In the genomic region with DNA sequence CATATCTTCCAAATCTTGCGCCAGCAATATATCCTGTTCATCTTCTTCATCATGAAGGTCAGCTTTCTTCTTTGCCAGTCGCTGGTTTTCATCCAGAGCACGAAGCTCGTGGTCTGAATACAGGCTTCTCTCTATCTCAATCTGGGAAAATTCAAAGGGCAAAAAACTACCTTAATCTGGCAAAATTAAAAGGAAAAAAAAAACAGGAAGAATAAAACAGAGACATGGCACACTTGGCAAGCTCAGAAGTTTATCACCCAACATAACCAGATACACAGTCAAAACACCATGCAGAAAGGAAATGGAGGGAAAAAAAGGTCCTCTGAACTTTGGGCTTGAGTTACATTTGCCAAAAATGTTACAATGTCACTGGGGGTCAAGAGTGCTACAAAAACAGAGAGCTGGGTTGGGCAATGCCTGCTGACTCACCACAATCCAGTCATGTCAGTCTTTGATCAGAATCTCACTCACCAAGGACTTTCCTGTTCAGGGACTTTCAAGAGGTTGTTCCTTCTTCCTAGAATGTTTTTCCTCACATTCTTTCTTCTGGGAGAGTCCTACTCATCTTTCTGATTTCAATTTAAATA, we compare ENCODE assay signal across 10 cellular contexts. TPM values are rescaled to one million over a fixed set of nuclear protein-coding genes. Genes with fewer than 3 reads are reported as not detected.
DNase-seq lines count a peak whose midpoint lies in the region; ATAC-seq, FAIRE-seq and TF ChIP-seq lines count a peak whose summit lies in the region.
"Had no signal": no experiment of that assay in that cellular context is flagged by ENCODE, and none has a peak within 500 bp of the region (broad histone marks: within the 10 kb centered on the region; RNA-seq: fewer than 3 reads in every experiment).

No MANE protein-coding gene starts in this region.

- H3K9me2 ChIP-seq in HCT116 (ENCODE audit: insufficient read depth): no peaks in the 10 kb centered on the region

- H3K27me3 Mint-ChIP-seq in immature natural killer cell (ENCODE audit: low read depth in 3 of 3): peaks cover 7 to 14% (median 11%) of the 10 kb centered on the region in 3 donors
- H3K27me3 Mint-ChIP-seq: dendritic cell treated with granulocyte-macrophage colony-stimulating factor and Interleukin-4, amounts not matched to agents 40 ng/mL and 50 ng/mL, for 4 days had no signal

- no peak overlapping the region for H3K27ac Mint-ChIP-seq in immature natural killer cell

- TF ChIP-seq CTCF in A549 (IDR thresholded peaks at IDR 0.05) (no peak), HCT116 (IDR thresholded peaks at IDR 0.05 in 2 of 3, conservative IDR thresholded peaks at IDR 0.05 in 1 of 3; ENCODE audit: borderline replicate concordance in 1 of 3, insufficient read depth in 1 of 3, low read depth in 2 of 3, low read length in 2 of 3) (no peak)

- no peak overlapping the region for H3K27ac ChIP-seq in A549
- H3K27ac ChIP-seq in HCT116 (ENCODE audit: low read depth, low read length): peak overlapping the region; percentile 2; the same call in 1 of the 2 replicates

- H3K79me2 ChIP-seq in HCT116 (ENCODE audit: insufficient read depth, low read length): peaks cover 62% of the 10 kb centered on the region

- H3K4me1 ChIP-seq in A549 (peaks cover 18% of the 10 kb centered on the region), HCT116 (ENCODE audit: control insufficient read depth in 1 of 2, insufficient read depth in 2 of 2, low read length in 2 of 2) (peaks cover 13 to 17% of the 10 kb centered on the region in 2 experiments)

- BruUV-seq in HCT116 (replicated peaks; lab: Mats Ljungman, UMichigan): no TSS peak

- 95% methylated on average over 4 of the region's 4 CpGs for WGBS in A549 (ENCODE audit: missing lambda C conversion rate)

- H3K36me3 Mint-ChIP-seq in immature natural killer cell: peaks cover 7 to 17% (median 13%) of the 10 kb centered on the region in 3 donors

- peak in 1 of 2 experiments; percentile 31 for DNase-seq in A549 (ENCODE audit: low read depth in 1 of 2, low spot score in 1 of 2)
- no peak for DNase-seq in HCT116 (ENCODE audit: low read depth, low spot score)
- peak; percentile 26 to 42 for DNase-seq in activated CD4-positive, alpha-beta T cell treated with anti-CD3 and anti-CD28 coated beads, Interleukin-2, amount 50 U/mL, for 48 hours
- DNase-seq in immature natural killer cell: no peak
- no peak for DNase-seq in NCI-H2081 treated with DMSO at 0.1 percent for 48 hours (lab: John Stamatoyannopoulos, UW)
- no peak for DNase-seq in hypothalamus (lab: John Stamatoyannopoulos, UW)
- DNase-seq: NCI-H2081 had no signal

- no peaks in the 10 kb centered on the region for H3K9me3 ChIP-seq in A549
- H3K9me3 ChIP-seq in HCT116 (ENCODE audit: control insufficient read depth in 1 of 2, insufficient read depth in 1 of 2, low read depth in 1 of 2, low read length in 2 of 2): no peaks in the 10 kb centered on the region

- TF ChIP-seq EP300 in A549 (IDR thresholded peaks at IDR 0.05): no peak

- H3K4me3 ChIP-seq in A549: peak overlapping the region; percentile 73; the same call in 2 of the 3 replicates
- peak overlapping the region; percentile 91 to 92 for H3K4me3 ChIP-seq in HCT116 (replicated peaks in 1 of 2; ENCODE audit: low read depth in 1 of 2, low read length in 2 of 2)

- peak overlapping the region; percentile 13 to 98 (median 92) for H3K4me3 Mint-ChIP-seq in immature natural killer cell

- intact Hi-C loops in HCT116 (cut with micrococcal nuclease): no loop called here

- no peak overlapping the region for H2AFZ ChIP-seq in HCT116 (ENCODE audit: low read depth, low read length, poor library complexity, severe bottlenecking)

- no peak for TF ChIP-seq RAD21 in A549 (conservative IDR thresholded peaks at IDR 0.05 in 1 of 2, IDR thresholded peaks at IDR 0.05 in 1 of 2)
- TF ChIP-seq RAD21 in HCT116 (IDR thresholded peaks at IDR 0.05; ENCODE audit: low read depth): no peak

- FAIRE-seq in A549 (lab: Jason Lieb, UNC): no peak

- H3K4me2 ChIP-seq in A549 (peak overlapping the region; percentile 75), HCT116 (ENCODE audit: low read length) (peak overlapping the region; percentile 96)

- H3K27me3 ChIP-seq in HCT116 (ENCODE audit: insufficient read depth, low read length): no peaks in the 10 kb centered on the region

- no peaks in the 10 kb centered on the region for H4K20me1 ChIP-seq in HCT116 (ENCODE audit: insufficient read depth)

- H3K4me1 Mint-ChIP-seq in immature natural killer cell: peaks cover 33 to 35% of the 10 kb centered on the region in 2 donors

- H3K9ac ChIP-seq in HCT116 (ENCODE audit: low read length): peak overlapping the region; percentile 94

- no peak for ATAC-seq in A549
- no peak for ATAC-seq in HCT116
- ATAC-seq in HG02938 (IDR thresholded peaks at IDR 0.05; ENCODE audit: unreplicated experiment): no peak
- no peak for ATAC-seq in GM18868 (IDR thresholded peaks at IDR 0.05; ENCODE audit: unreplicated experiment)

- POLR2A ChIA-PET in A549 (lab: Yijun Ruan, JAX) (interaction anchor here (2.6 kb wide), 1 partner anchor 10 kb away, joined by 29 read pairs; no protein-coding TSS in a partner anchor), HCT116 (lab: Charles Lee) (no interaction called here)

- TF ChIP-seq POLR2A in A549 (IDR thresholded peaks at IDR 0.05; ENCODE audit: low read length): no peak
- no peak for TF ChIP-seq POLR2A in HCT116 (IDR thresholded peaks at IDR 0.05; ENCODE audit: borderline replicate concordance, extremely low read depth, insufficient read depth, insufficient read length)

- no peaks in the 10 kb centered on the region for H3K9me3 Mint-ChIP-seq in immature natural killer cell
- H3K9me3 Mint-ChIP-seq: dendritic cell treated with granulocyte-macrophage colony-stimulating factor and Interleukin-4, amounts not matched to agents 40 ng/mL and 50 ng/mL, for 4 days had no signal

- CTCF ChIA-PET in A549 (lab: Yijun Ruan, JAX) (interaction anchor here (1.0 to 3.6 kb wide), 4 partner anchors 10 to 37 kb away, joined by 3 to 32 read pairs (median 10); no protein-coding TSS in a partner anchor), HCT116 (lab: Charles Lee) (interaction anchor here (1.2 to 3.3 kb wide), 2 partner anchors 11 to 16 kb away, joined by 3 to 17 read pairs; no protein-coding TSS in a partner anchor)

- RAD21 ChIA-PET in HCT116 (lab: Charles Lee; ENCODE audit: low non-redundant PET in 1 of 2, low total read pairs in 2 of 2, uncharacterized antibody in 2 of 2, unreplicated experiment in 2 of 2): no interaction called here

- peaks cover 24 to 28% of the 10 kb centered on the region in 2 experiments; a peak in 3 of 4 replicates for H3K36me3 ChIP-seq in HCT116 (ENCODE audit: control insufficient read depth in 1 of 2, insufficient read depth in 2 of 2, low read length in 2 of 2)

TF ChIP-seq in A549, 52 proteins besides CTCF, POLR2A, EP300 and RAD21 (continues in another document):
- TF ChIP-seq JUNB (IDR thresholded peaks at IDR 0.05) (peak; percentile 18; the same call in 1 of the 2 replicates), RARB (CRISPR knock-in tag; IDR thresholded peaks at IDR 0.05) (no peak), HOXB5 (CRISPR knock-in tag; IDR thresholded peaks at IDR 0.05) (no peak), MAFK (IDR thresholded peaks at IDR 0.05; ENCODE audit: partially characterized antibody) (no peak), CEBPB (IDR thresholded peaks at IDR 0.05) (peak; percentile 38 to 66; a peak in 3 of 4 replicates), GATA3 (IDR thresholded peaks at IDR 0.05; ENCODE audit: borderline replicate concordance) (no peak)
- TF ChIP-seq, protein P1, sequence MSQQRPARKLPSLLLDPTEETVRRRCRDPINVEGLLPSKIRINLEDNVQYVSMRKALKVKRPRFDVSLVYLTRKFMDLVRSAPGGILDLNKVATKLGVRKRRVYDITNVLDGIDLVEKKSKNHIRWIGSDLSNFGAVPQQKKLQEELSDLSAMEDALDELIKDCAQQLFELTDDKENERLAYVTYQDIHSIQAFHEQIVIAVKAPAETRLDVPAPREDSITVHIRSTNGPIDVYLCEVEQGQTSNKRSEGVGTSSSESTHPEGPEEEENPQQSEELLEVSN (IDR thresholded peaks at IDR 0.05; ENCODE audit: borderline replicate concordance, low read depth): no peak

TF ChIP-seq in HCT116, 20 proteins besides CTCF, POLR2A, EP300 and RAD21 (continues in another document):
- TF ChIP-seq SIN3A (IDR thresholded peaks at IDR 0.05; ENCODE audit: low read depth) (no peak), MAX (IDR thresholded peaks at IDR 0.05) (no peak), FOSL1 (IDR thresholded peaks at IDR 0.05; ENCODE audit: low read depth) (no peak)

RNA-seq across cellular contexts. Expression of gene MRPL46, which starts 1.5 kb away (rescaled TPM):
- 66.9 and 76.1 TPM in 2 replicates for polyA plus RNA-seq in A549 (2011; rRNA removed)
- polyA plus RNA-seq in A549 (2012; cell fraction: cytosol; rRNA removed): 72.2 and 72.9 TPM in 2 replicates
- 31.9 and 40.3 TPM in 2 replicates for polyA plus RNA-seq in A549 (2012; cell fraction: nucleus; rRNA removed)
- 54.9 to 61.1 TPM (median 57.7 TPM) in 3 replicates for polyA plus RNA-seq in A549 (2017; fragmentation: RNase III; extraction: RNeasy Plus Mini Kit Qiagen cat#74134 plus additional on column Dnase treatment)
- 16.9 and 17.0 TPM in 2 replicates for polyA minus RNA-seq in A549 (2011; rRNA and poly(A)+ RNA removed)
- 30.5 TPM for total RNA-seq in HCT116 (2021; ENCODE audit: unreplicated experiment)
- polyA plus RNA-seq in HCT116 (2012): 19.2 and 28.9 TPM in 2 replicates
- 10 to 100 TPM; 37.8 to 45.8 (median 45.7) TPM for polyA plus RNA-seq in immature natural killer cell

RNA-seq across cellular contexts. Expression of gene MRPS11, which starts 1.8 kb away (rescaled TPM):
- polyA plus RNA-seq in A549 (2011; rRNA removed) (99.0 and 102 TPM in 2 replicates), A549 (2017; fragmentation: RNase III; extraction: RNeasy Plus Mini Kit Qiagen cat#74134 plus additional on column Dnase treatment) (122 to 129 TPM (median 123 TPM) in 3 replicates), immature natural killer cell (10 to 100 TPM; 82.3 to 90.8 (median 82.6) TPM)
- 210 and 263 TPM in 2 replicates for polyA plus RNA-seq in A549 (2012; cell fraction: cytosol; rRNA removed)
- 94.1 and 111 TPM in 2 replicates for polyA plus RNA-seq in A549 (2012; cell fraction: nucleus; rRNA removed)
- polyA minus RNA-seq in A549 (2011; rRNA and poly(A)+ RNA removed): 35.6 and 44.3 TPM in 2 replicates
- total RNA-seq in HCT116 (2021; ENCODE audit: unreplicated experiment): 47.4 TPM
- polyA plus RNA-seq in HCT116 (2012): 42.6 and 43.2 TPM in 2 replicates

Comparison
In these comparisons a context has a peak if more than half of its experiments do, and no peak if none do; other contexts are left out.
1. DNase-seq: peak in activated CD4-positive, alpha-beta T cell treated with anti-CD3 and anti-CD28 coated beads, Interleukin-2, amount 50 U/mL, for 48 hours (2 of 2); none in HCT116 (single experiment), immature natural killer cell (0 of 3), NCI-H2081 treated with DMSO at 0.1 percent for 48 hours (single experiment) and hypothalamus (0 of 51).
2. Of the 6 proteins assayed by ChIP-seq in both A549 and HCT116: peak only in A549: none; only in HCT116: none; in both: CEBPB; in neither: 5.